7 cellular contexts compared by ENCODE assay signal in genomic region chr10:97596101-97597055, GRCh38. TPM values are rescaled to one million over a fixed set of nuclear protein-coding genes. Genes with fewer than 3 reads are reported as not detected.
DNase-seq lines count a peak whose midpoint lies in the region; ATAC-seq and TF ChIP-seq lines count a peak whose summit lies in the region.
"Had no signal": no experiment of that assay in that cellular context is flagged by ENCODE, and none has a peak within 500 bp of the region (broad histone marks: within the 10 kb centered on the region; RNA-seq: fewer than 3 reads in every experiment).

No MANE protein-coding gene starts in this region.

- H3K79me2 ChIP-seq in PC-9 (ENCODE audit: low read depth) = no peaks in the 10 kb centered on the region

- no peaks in the 10 kb centered on the region for H3K36me3 Mint-ChIP-seq in activated CD4-positive, alpha-beta memory T cell treated with anti-CD3 and anti-CD28 coated beads, Interleukin-2, amount 10 ng/mL, durations not matched to agents 7 days and 5 days (ENCODE audit: low read depth)

- no peak overlapping the region; the same call in 1 of the 2 replicates for H3K4me2 ChIP-seq in PC-9

- ATAC-seq in gastroesophageal sphincter = peak; percentile 96
- ATAC-seq in HG03095 (IDR thresholded peaks at IDR 0.05; ENCODE audit: unreplicated experiment) = no peak

- no peak overlapping the region for H2AFZ ChIP-seq in PC-9

- H3K27me3 Mint-ChIP-seq in activated CD4-positive, alpha-beta memory T cell treated with anti-CD3 and anti-CD28 coated beads, Interleukin-2, amount 10 ng/mL, durations not matched to agents 7 days and 5 days = no peaks in the 10 kb centered on the region

- DNase-seq in PC-9 = peak; percentile 32 to 46
- no peak for DNase-seq in suprapubic skin (ENCODE audit: low spot score in 2 of 2)
- no peak for DNase-seq in activated CD4-positive, alpha-beta memory T cell treated with anti-CD3 and anti-CD28 coated beads, Interleukin-2, amount 10 ng/mL, durations not matched to agents 7 days and 5 days
- no peak for DNase-seq in activated gamma-delta T cell (lab: John Stamatoyannopoulos, UW)

- H3K36me3 ChIP-seq in PC-9 (ENCODE audit: low read depth) = no peaks in the 10 kb centered on the region
- H3K36me3 ChIP-seq in gastroesophageal sphincter = no peaks in the 10 kb centered on the region
- no peaks in the 10 kb centered on the region for H3K36me3 ChIP-seq in suprapubic skin

- TF ChIP-seq EP300 in gastroesophageal sphincter (IDR thresholded peaks at IDR 0.05) (no peak), suprapubic skin (IDR thresholded peaks at IDR 0.05) (peak; percentile 84)

- intact Hi-C loops in PC-9 (cut with micrococcal nuclease; ENCODE audit: unreplicated experiment) = no loop called here

- H3K9me2 ChIP-seq in PC-9 (ENCODE audit: insufficient read depth) = no peaks in the 10 kb centered on the region

- H3K4me3 ChIP-seq in PC-9 (no peak overlapping the region), gastroesophageal sphincter (no peak overlapping the region), suprapubic skin (no peak overlapping the region)
- H3K4me3 ChIP-seq: SK-N-MC had no signal

- BruUV-seq in PC-9 (replicated peaks; lab: Mats Ljungman, UMichigan) = TSS peak; percentile 90

- H3K9me3 Mint-ChIP-seq in activated CD4-positive, alpha-beta memory T cell treated with anti-CD3 and anti-CD28 coated beads, Interleukin-2, amount 10 ng/mL, durations not matched to agents 7 days and 5 days = no peaks in the 10 kb centered on the region

- peaks cover 15% of the 10 kb centered on the region; the same call in 1 of the 2 replicates for H3F3A ChIP-seq in PC-9 (ENCODE audit: insufficient read depth, low read depth)

- H4K20me1 ChIP-seq in PC-9 (ENCODE audit: insufficient read depth) = no peaks in the 10 kb centered on the region

- H3K27ac ChIP-seq in PC-9 (peak overlapping the region; percentile 67), gastroesophageal sphincter (peak overlapping the region; percentile 88 to 94 (median 90)), suprapubic skin (peak overlapping the region; percentile 72)
- H3K27ac ChIP-seq: SK-N-MC had no signal

- H3K27me3 ChIP-seq in PC-9 (ENCODE audit: insufficient read depth, low read depth) = no peaks in the 10 kb centered on the region
- no peaks in the 10 kb centered on the region for H3K27me3 ChIP-seq in gastroesophageal sphincter
- H3K27me3 ChIP-seq in suprapubic skin = no peaks in the 10 kb centered on the region

- POLR2A ChIA-PET in PC-9 (lab: Charles Lee; ENCODE audit: unreplicated experiment) = interaction anchor here (0.6 to 0.7 kb wide), 5 partner anchors 12 to 304 kb away, joined by 3 to 6 read pairs (median 3); partner anchors contain the start of genes ARHGAP19 and HOGA1
- POLR2A ChIA-PET in activated CD4-positive, alpha-beta memory T cell treated with anti-CD3 and anti-CD28 coated beads, Interleukin-2, amount 10 ng/mL, durations not matched to agents 7 days and 5 days (lab: Charles Lee) = no interaction called here

- H3K27ac Mint-ChIP-seq in activated CD4-positive, alpha-beta memory T cell treated with anti-CD3 and anti-CD28 coated beads, Interleukin-2, amount 10 ng/mL, durations not matched to agents 7 days and 5 days = no peak overlapping the region

- no peak for TF ChIP-seq CTCF in PC-9 (conservative IDR thresholded peaks at IDR 0.05)
- no peak for TF ChIP-seq CTCF in gastroesophageal sphincter (IDR thresholded peaks at IDR 0.05)
- no peak for TF ChIP-seq CTCF in suprapubic skin (IDR thresholded peaks at IDR 0.05)

- 13 to 18% methylated on average over 6 of the region's 10 CpGs for WGBS in gastroesophageal sphincter (ENCODE audit: low coverage in 1 of 2), 2 donors
- 39% methylated on average over 10 of the region's 10 CpGs for WGBS in suprapubic skin

- no peaks in the 10 kb centered on the region for H3K9me3 ChIP-seq in PC-9 (ENCODE audit: insufficient read depth, low read depth)
- no peaks in the 10 kb centered on the region for H3K9me3 ChIP-seq in gastroesophageal sphincter
- no peaks in the 10 kb centered on the region for H3K9me3 ChIP-seq in suprapubic skin

- CTCF ChIA-PET in PC-9 (lab: Charles Lee) = interaction anchor here (0.7 to 1.2 kb wide), 3 partner anchors 16 to 42 kb away, joined by 3 to 9 read pairs (median 4); no protein-coding TSS in a partner anchor
- CTCF ChIA-PET in activated CD4-positive, alpha-beta memory T cell treated with anti-CD3 and anti-CD28 coated beads, Interleukin-2, amount 10 ng/mL, durations not matched to agents 7 days and 5 days (lab: Charles Lee) = interaction anchor here (1.1 kb wide), 1 partner anchor 25 kb away, joined by 3 read pairs; no protein-coding TSS in a partner anchor

- H3K4me3 Mint-ChIP-seq in activated CD4-positive, alpha-beta memory T cell treated with anti-CD3 and anti-CD28 coated beads, Interleukin-2, amount 10 ng/mL, durations not matched to agents 7 days and 5 days = no peak overlapping the region

- peaks cover 28% of the 10 kb centered on the region for H3K4me1 ChIP-seq in PC-9 (replicated peaks; ENCODE audit: insufficient read depth)
- H3K4me1 ChIP-seq in gastroesophageal sphincter = peaks cover 3 to 48% (median 29%) of the 10 kb centered on the region in 3 donors
- H3K4me1 ChIP-seq in suprapubic skin = peaks cover 24% of the 10 kb centered on the region

- no peaks in the 10 kb centered on the region for H3K4me1 Mint-ChIP-seq in activated CD4-positive, alpha-beta memory T cell treated with anti-CD3 and anti-CD28 coated beads, Interleukin-2, amount 10 ng/mL, durations not matched to agents 7 days and 5 days

- TF ChIP-seq POLR2A in gastroesophageal sphincter (IDR thresholded peaks at IDR 0.05) (peak in 1 of 2 donors; percentile 13), suprapubic skin (IDR thresholded peaks at IDR 0.05) (no peak)

RNA-seq across cellular contexts. Expression of gene C10orf62, which starts 6.9 kb away (rescaled TPM):
- total RNA-seq in PC-9 (2021) (0.45 and 0.59 TPM in 2 replicates), gastroesophageal sphincter (not detected), suprapubic skin (not detected)
- not detected for total RNA-seq in activated CD4-positive, alpha-beta memory T cell treated with anti-CD3 and anti-CD28 coated beads, Interleukin-2, amount 10 ng/mL, durations not matched to agents 7 days and 5 days

RNA-seq across cellular contexts. Expression of gene HOGA1, which starts 12.2 kb away (rescaled TPM):
- total RNA-seq in PC-9 (2021) (3.4 and 4.4 TPM in 2 replicates), gastroesophageal sphincter (1 to 10 TPM in 2 of 4 donors, under 1 TPM in 2; 0.62 to 2.5 (median 1.1) TPM), suprapubic skin (1 to 10 TPM in 3 of 4 donors, under 1 TPM in 1; 0.80 to 6.2 (median 4.0) TPM)
- total RNA-seq in activated CD4-positive, alpha-beta memory T cell treated with anti-CD3 and anti-CD28 coated beads, Interleukin-2, amount 10 ng/mL, durations not matched to agents 7 days and 5 days = not detected

RNA-seq across cellular contexts. Expression of gene ANKRD2, which starts 23.8 kb away (rescaled TPM):
- total RNA-seq in PC-9 (2021) (5.5 and 8.4 TPM in 2 replicates), gastroesophageal sphincter (under 1 TPM in 1 of 4 donors, not detected in 3; 0.54 TPM), suprapubic skin (1 to 10 TPM in 2 of 4 donors, under 1 TPM in 1, not detected in 1; 0.45 to 2.5 (median 2.0) TPM)
- total RNA-seq in activated CD4-positive, alpha-beta memory T cell treated with anti-CD3 and anti-CD28 coated beads, Interleukin-2, amount 10 ng/mL, durations not matched to agents 7 days and 5 days = under 1 TPM in 1 of 2 experiments, not detected in 1; 0.15 TPM

RNA-seq across cellular contexts. Expression of gene MORN4, which starts 36.9 kb away (rescaled TPM):
- total RNA-seq in PC-9 (2021) = 10.0 and 10.6 TPM in 2 replicates
- 10 to 100 TPM in 1 of 4 donors, 1 to 10 TPM in 3; 1.2 to 10.3 (median 2.9) TPM for total RNA-seq in gastroesophageal sphincter
- total RNA-seq in suprapubic skin = 1 to 10 TPM; 1.3 to 5.6 (median 2.4) TPM
- 1 to 10 TPM; 2.6 to 4.3 TPM for total RNA-seq in activated CD4-positive, alpha-beta memory T cell treated with anti-CD3 and anti-CD28 coated beads, Interleukin-2, amount 10 ng/mL, durations not matched to agents 7 days and 5 days

RNA-seq across cellular contexts. Expression of gene PI4K2A, which starts 44.1 kb away (rescaled TPM):
- 16.0 and 20.3 TPM in 2 replicates for total RNA-seq in PC-9 (2021)
- 10 to 100 TPM; 14.8 to 25.8 (median 22.7) TPM for total RNA-seq in gastroesophageal sphincter
- total RNA-seq in suprapubic skin = 10 to 100 TPM; 13.2 to 24.0 (median 20.9) TPM
- 10 to 100 TPM; 13.3 TPM for total RNA-seq in activated CD4-positive, alpha-beta memory T cell treated with anti-CD3 and anti-CD28 coated beads, Interleukin-2, amount 10 ng/mL, durations not matched to agents 7 days and 5 days

Comparison
In these comparisons a context has a peak if more than half of its experiments do, and no peak if none do; other contexts are left out.
1. DNase-seq: peak in PC-9 (2 of 2); none in suprapubic skin (0 of 2), activated CD4-positive, alpha-beta memory T cell treated with anti-CD3 and anti-CD28 coated beads, Interleukin-2, amount 10 ng/mL, durations not matched to agents 7 days and 5 days (single experiment) and activated gamma-delta T cell (single experiment).
2. Peak in every context shown above with its lines, with median percentiles within 50 percentile points of each other: H3K27ac ChIP-seq.